In the genomic region with DNA sequence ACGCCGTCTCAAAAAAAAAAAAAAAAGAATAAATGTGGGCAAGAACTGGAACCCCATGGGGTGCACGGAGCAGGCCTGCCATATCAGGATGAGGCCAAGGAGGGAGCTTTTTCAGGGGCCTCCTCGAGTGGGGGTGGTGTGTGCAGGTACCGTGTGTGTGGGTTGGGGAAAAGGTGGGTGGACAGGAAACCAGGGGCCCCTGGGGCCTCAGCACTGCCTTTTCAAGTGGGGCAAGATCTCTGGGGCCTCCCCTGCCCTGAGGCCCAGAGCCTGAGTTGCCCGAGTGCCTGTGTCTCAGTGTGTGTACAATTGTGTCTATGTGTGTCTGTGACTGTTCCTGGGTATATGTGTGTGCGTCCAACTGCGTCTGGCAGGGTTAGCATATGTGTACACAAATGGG, we compare ENCODE assay signal across 16 cellular contexts. TPM values are rescaled to one million over a fixed set of nuclear protein-coding genes. Genes with fewer than 3 reads are reported as not detected.
DNase-seq lines count a peak whose midpoint lies in the region; ATAC-seq, FAIRE-seq and TF ChIP-seq lines count a peak whose summit lies in the region.
"Had no signal": no experiment of that assay in that cellular context is flagged by ENCODE, and none has a peak within 500 bp of the region (broad histone marks: within the 10 kb centered on the region; RNA-seq: fewer than 3 reads in every experiment).

No MANE protein-coding gene starts in this region.

- intact Hi-C loops in transverse colon (cut with DNase I; ENCODE audit: low total_unique reads): no loop called here

- DNase-seq in GM12891 (ENCODE audit: insufficient read length, low spot score): peak; percentile 45
- DNase-seq in stimulated activated CD8-positive, alpha-beta memory T cell treated with anti-CD3 and anti-CD28 coated beads, Interleukin-4, amount 100 ng/mL, for 24 hours (ENCODE audit: low read depth): peak; percentile 24
- no peak for DNase-seq in NOMO-1 (lab: John Stamatoyannopoulos, UW; ENCODE audit: unreplicated experiment in 2 of 2)
- no peak for DNase-seq in transverse colon
- DNase-seq: amniotic stem cell, cerebellar nuclear complex, DMS79, Karpas-422, NCI-H1436, NCI-H345, Right ventricle myocardium superior had no signal

- H3K36me3 ChIP-seq in HEK293 (ENCODE audit: control insufficient read depth in 2 of 2, insufficient read depth in 1 of 2, low read length in 2 of 2) (no peaks in the 10 kb centered on the region), transverse colon (no peaks in the 10 kb centered on the region)
- H3K36me3 ChIP-seq: BLaER1 had no signal

- H3K27me3 Mint-ChIP-seq in activated naive CD8-positive, alpha-beta T cell: no peaks in the 10 kb centered on the region

- H3K27ac ChIP-seq in HEK293 (ENCODE audit: extremely low read depth, low read depth, low read length): no peak overlapping the region
- no peak overlapping the region for H3K27ac ChIP-seq in transverse colon
- H3K27ac ChIP-seq: BLaER1 had no signal

- H3K4me3 Mint-ChIP-seq in activated naive CD8-positive, alpha-beta T cell: peak overlapping the region; percentile 65

- no peak for ATAC-seq in HG02885 (IDR thresholded peaks at IDR 0.05; ENCODE audit: poor library complexity, unreplicated experiment)

- no peaks in the 10 kb centered on the region for H3K9me3 Mint-ChIP-seq in activated naive CD8-positive, alpha-beta T cell (ENCODE audit: low read depth)

- 79% methylated on average over 8 of the region's 8 CpGs; no CpG with 5 or more reads in 1 of the 2 donors for WGBS in transverse colon (ENCODE audit: low coverage in 1 of 2), 2 donors

- CTCF ChIA-PET in HEK293 (lab: Yijun Ruan, JAX): interaction anchor here (0.6 to 11.6 kb wide), 3 partner anchors 19 to 120 kb away, joined by 4 to 301 read pairs (median 91); no protein-coding TSS in a partner anchor

- TF ChIP-seq CTCF in HEK293 (tag by site-specific recombination; IDR thresholded peaks at IDR 0.05): no peak
- TF ChIP-seq CTCF in transverse colon (IDR thresholded peaks at IDR 0.05): no peak

- H3K36me3 Mint-ChIP-seq in activated naive CD8-positive, alpha-beta T cell: no peaks in the 10 kb centered on the region

- H3K9me3 ChIP-seq in HEK293 (ENCODE audit: control insufficient read depth, insufficient read depth, low read depth, low read length) (no peaks in the 10 kb centered on the region), transverse colon (no peaks in the 10 kb centered on the region)
- H3K9me3 ChIP-seq: BLaER1 had no signal

- in situ Hi-C loops in transverse colon (cut with MboI; ENCODE audit: low pct_ligation_motif_present in 1 of 4, low pct_unique_long_range_greater_than_20kb in 1 of 4, low sequenced_read_pairs in 3 of 4): loop anchor here in 3 of 4 donors (5.0 to 10.0 kb wide), 2 partner anchors 109 to 112 kb away; no protein-coding TSS in a partner anchor

- POLR2A ChIA-PET in HEK293 (lab: Yijun Ruan, JAX): interaction anchor here (0.6 to 7.6 kb wide), 2 partner anchors 41 to 104 kb away, joined by 3 to 70 read pairs; a partner anchor contains a TSS

- no peak for TF ChIP-seq EP300 in transverse colon (IDR thresholded peaks at IDR 0.05; ENCODE audit: low read depth)

- no peaks in the 10 kb centered on the region for H3K27me3 ChIP-seq in transverse colon
- H3K27me3 ChIP-seq: BLaER1 had no signal

- peaks cover 20% of the 10 kb centered on the region for H3K4me1 Mint-ChIP-seq in activated naive CD8-positive, alpha-beta T cell (ENCODE audit: low read depth)

- H3K4me3 ChIP-seq in HEK293 (ENCODE audit: low read depth, low read length): no peak overlapping the region
- H3K4me3 ChIP-seq in transverse colon: no peak overlapping the region
- H3K4me3 ChIP-seq: BLaER1 had no signal

- TF ChIP-seq POLR2A in GM12891 (IDR thresholded peaks at IDR 0.05; ENCODE audit: low read depth, low read length): no peak
- TF ChIP-seq POLR2A in transverse colon (IDR thresholded peaks at IDR 0.05): no peak

- no peaks in the 10 kb centered on the region for H3K4me1 ChIP-seq in HEK293 (ENCODE audit: control insufficient read depth, insufficient read depth, low read length)
- H3K4me1 ChIP-seq in transverse colon: peaks cover 16 to 27% (median 18%) of the 10 kb centered on the region in 4 donors

- FAIRE-seq in GM12891 (lab: Jason Lieb, UNC): peak; percentile 91
- FAIRE-seq: frontal cortex had no signal

- H3K27ac Mint-ChIP-seq in activated naive CD8-positive, alpha-beta T cell: peak overlapping the region; percentile 80

TF ChIP-seq in GM12891, 5 proteins besides CTCF, POLR2A, EP300 and RAD21:
- TF ChIP-seq PAX5 (IDR thresholded peaks at IDR 0.05; ENCODE audit: insufficient read depth, low read length, severe bottlenecking) (no peak), POU2F2 (IDR thresholded peaks at IDR 0.05; ENCODE audit: low read depth, low read length) (peak; percentile 50; the same call in 1 of the 2 replicates)

TF ChIP-seq in HEK293, 187 proteins besides CTCF, POLR2A, EP300 and RAD21:
- TF ChIP-seq ZNF404 (tag by site-specific recombination; IDR thresholded peaks at IDR 0.05): no peak
- TF ChIP-seq ZNF600 (tag by site-specific recombination; IDR thresholded peaks at IDR 0.05): no peak
- no peak for TF ChIP-seq ZNF184 (tag by site-specific recombination; IDR thresholded peaks at IDR 0.05)
- peak; percentile 67 for TF ChIP-seq EGR2 (tag by site-specific recombination; IDR thresholded peaks at IDR 0.05; ENCODE audit: low read depth)
- no peak for TF ChIP-seq ZNF501 (tag by site-specific recombination; IDR thresholded peaks at IDR 0.05)
- no peak for TF ChIP-seq ZNF777 (tag by site-specific recombination; IDR thresholded peaks at IDR 0.05; ENCODE audit: borderline replicate concordance)
- TF ChIP-seq ZFHX2 (tag by site-specific recombination; conservative IDR thresholded peaks at IDR 0.05): peak; percentile 81
- no peak for TF ChIP-seq ZFP37 (tag by site-specific recombination; IDR thresholded peaks at IDR 0.05)
- TF ChIP-seq, protein P1, sequence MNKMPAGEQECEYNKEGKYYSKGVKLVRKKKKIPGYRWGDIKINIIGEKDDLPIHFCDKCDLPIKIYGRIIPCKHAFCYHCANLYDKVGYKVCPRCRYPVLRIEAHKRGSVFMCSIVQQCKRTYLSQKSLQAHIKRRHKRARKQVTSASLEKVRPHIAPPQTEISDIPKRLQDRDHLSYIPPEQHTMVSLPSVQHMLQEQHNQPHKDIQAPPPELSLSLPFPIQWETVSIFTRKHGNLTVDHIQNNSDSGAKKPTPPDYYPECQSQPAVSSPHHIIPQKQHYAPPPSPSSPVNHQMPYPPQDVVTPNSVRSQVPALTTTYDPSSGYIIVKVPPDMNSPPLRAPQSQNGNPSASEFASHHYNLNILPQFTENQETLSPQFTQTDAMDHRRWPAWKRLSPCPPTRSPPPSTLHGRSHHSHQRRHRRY (tag by site-specific recombination; IDR thresholded peaks at IDR 0.05): no peak
- no peak for TF ChIP-seq ZNF629 (tag by site-specific recombination; IDR thresholded peaks at IDR 0.05)
- peak; percentile 42; the same call in 1 of the 2 replicates for TF ChIP-seq ZNF335 (tag by site-specific recombination; conservative IDR thresholded peaks at IDR 0.05)
- no peak for TF ChIP-seq SP7 (tag by site-specific recombination; IDR thresholded peaks at IDR 0.05)
- TF ChIP-seq ZNF621 (tag by site-specific recombination; IDR thresholded peaks at IDR 0.05): no peak
- TF ChIP-seq, protein P2, sequence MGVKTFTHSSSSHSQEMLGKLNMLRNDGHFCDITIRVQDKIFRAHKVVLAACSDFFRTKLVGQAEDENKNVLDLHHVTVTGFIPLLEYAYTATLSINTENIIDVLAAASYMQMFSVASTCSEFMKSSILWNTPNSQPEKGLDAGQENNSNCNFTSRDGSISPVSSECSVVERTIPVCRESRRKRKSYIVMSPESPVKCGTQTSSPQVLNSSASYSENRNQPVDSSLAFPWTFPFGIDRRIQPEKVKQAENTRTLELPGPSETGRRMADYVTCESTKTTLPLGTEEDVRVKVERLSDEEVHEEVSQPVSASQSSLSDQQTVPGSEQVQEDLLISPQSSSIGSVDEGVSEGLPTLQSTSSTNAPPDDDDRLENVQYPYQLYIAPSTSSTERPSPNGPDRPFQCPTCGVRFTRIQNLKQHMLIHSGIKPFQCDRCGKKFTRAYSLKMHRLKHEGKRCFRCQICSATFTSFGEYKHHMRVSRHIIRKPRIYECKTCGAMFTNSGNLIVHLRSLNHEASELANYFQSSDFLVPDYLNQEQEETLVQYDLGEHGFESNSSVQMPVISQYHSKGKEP (tag by site-specific recombination; IDR thresholded peaks at IDR 0.05): no peak
- no peak for TF ChIP-seq ZNF114 (tag by site-specific recombination; IDR thresholded peaks at IDR 0.05)
- no peak for TF ChIP-seq MEIS1 (CRISPR knock-in tag; IDR thresholded peaks at IDR 0.05; ENCODE audit: borderline replicate concordance)
TF ChIP-seq in HEK293: peak in this region for 3.

RNA-seq across cellular contexts. Expression of a gene that starts 23.8 kb away (rescaled TPM):
- polyA plus RNA-seq in GM12891 (2012; ENCODE audit: low read depth, missing spikeins): 2.0 TPM
- total RNA-seq in transverse colon: 10 to 100 TPM; 22.9 to 47.9 (median 34.0) TPM

RNA-seq across cellular contexts. Expression of a gene that starts 41.0 kb away (rescaled TPM):
- polyA plus RNA-seq in GM12891 (2012; ENCODE audit: low read depth, missing spikeins): 10.5 TPM
- total RNA-seq in transverse colon: 10 to 100 TPM; 22.7 to 64.0 (median 49.7) TPM

Comparison
In these comparisons a context has a peak if more than half of its experiments do, and no peak if none do; other contexts are left out.
1. DNase-seq: peak in GM12891 (single experiment) and stimulated activated CD8-positive, alpha-beta memory T cell treated with anti-CD3 and anti-CD28 coated beads, Interleukin-4, amount 100 ng/mL, for 24 hours (single experiment); none in NOMO-1 (0 of 2) and transverse colon (single experiment).